8 cellular contexts compared by ENCODE assay signal in genomic region chr6:43724914-43725642, GRCh38. TPM values are rescaled to one million over a fixed set of nuclear protein-coding genes. Genes with fewer than 3 reads are reported as not detected.
A peak's percentile ranks its signal among the peaks of the same experiment; 100 is the strongest.
DNase-seq lines count a peak whose midpoint lies in the region; ATAC-seq and TF ChIP-seq lines count a peak whose summit lies in the region.

No MANE protein-coding gene starts in this region.

- H3K36me3 ChIP-seq in SK-N-MC (ENCODE audit: insufficient read depth, low read length) (no peaks in the 10 kb centered on the region), right atrium auricular region (no peaks in the 10 kb centered on the region)

- H3K4me3 ChIP-seq in SK-N-MC (peak overlapping the region; percentile 63), right atrium auricular region (no peak overlapping the region)

- TF ChIP-seq CTCF in AG09319 (IDR thresholded peaks at IDR 0.05; ENCODE audit: low read depth, low read length) = no peak
- TF ChIP-seq CTCF in right atrium auricular region (IDR thresholded peaks at IDR 0.05) = no peak

- DNase-seq in AG09319 (ENCODE audit: extremely low read depth, low read depth) (peak; percentile 89), HS-5 (ENCODE audit: low read depth) (peak; percentile 39), SK-N-MC (ENCODE audit: low read depth, low spot score) (peak; percentile 93), right atrium auricular region (ENCODE audit: low spot score) (peak; percentile 93)
- DNase-seq in activated naive CD4-positive, alpha-beta T cell treated with Interleukin-2 at 50 U/mL for 16 hours = peak; percentile 86
- peak; percentile 83 for DNase-seq in stimulated activated CD4-positive, alpha-beta T cell treated with anti-CD3 and anti-CD28 coated beads, Interleukin-4, amount 100 ng/mL, for 24 hours

- H3K4me1 ChIP-seq in right atrium auricular region = no peaks in the 10 kb centered on the region

- H3K27me3 ChIP-seq in right atrium auricular region = no peaks in the 10 kb centered on the region

- H3K27ac ChIP-seq in SK-N-MC (peak overlapping the region; percentile 84), right atrium auricular region (no peak overlapping the region)

- H3K9me3 ChIP-seq in SK-N-MC (ENCODE audit: low read depth, low read length) (no peaks in the 10 kb centered on the region), right atrium auricular region (peaks cover 0 to 6% of the 10 kb centered on the region in 2 donors)

- peak overlapping the region; percentile 59 for H3K9ac ChIP-seq in SK-N-MC (ENCODE audit: insufficient read length)

- ATAC-seq in GM19351 (IDR thresholded peaks at IDR 0.05; ENCODE audit: unreplicated experiment) (peak; percentile 73), HG03378 (IDR thresholded peaks at IDR 0.05; ENCODE audit: unreplicated experiment) (no peak)

RNA-seq across cellular contexts. Expression of gene MRPS18A, which starts 37.5 kb away (rescaled TPM):
- total RNA-seq in right atrium auricular region = 10 to 100 TPM; 40.4 to 42.7 TPM

RNA-seq across cellular contexts. Expression of gene VEGFA, which starts 44.9 kb away (rescaled TPM):
- total RNA-seq in right atrium auricular region = 100 to 1,000 TPM; 102 to 132 TPM

Comparison
In these comparisons a context has a peak if more than half of its experiments do, and no peak if none do; other contexts are left out.
1. DNase-seq: peak in every context shown above with its lines; median percentile 93 in SK-N-MC; 93 in right atrium auricular region; 89 in AG09319; 86 in activated naive CD4-positive, alpha-beta T cell treated with Interleukin-2 at 50 U/mL for 16 hours; 83 in stimulated activated CD4-positive, alpha-beta T cell treated with anti-CD3 and anti-CD28 coated beads, Interleukin-4, amount 100 ng/mL, for 24 hours; 39 in HS-5.